1 cellular context compared by ENCODE assay signal in genomic region chr4:148052448-148052847, GRCh38.
TF ChIP-seq lines count a peak whose summit lies in the region.

No MANE protein-coding gene starts in this region.

TF ChIP-seq in WTC11, 78 proteins besides CTCF, POLR2A, EP300 and RAD21 (continued from another document):
- TF ChIP-seq FOXP4 (CRISPR knock-in tag; IDR thresholded peaks at IDR 0.05) = no peak
- TF ChIP-seq SOX15 (CRISPR knock-in tag; IDR thresholded peaks at IDR 0.05) = no peak
- no peak for TF ChIP-seq IRF2 (CRISPR knock-in tag; IDR thresholded peaks at IDR 0.05; ENCODE audit: borderline replicate concordance, low read depth)
TF ChIP-seq in WTC11: peak in this region for 0.
